ENCODE assay signal across 28 cellular contexts in genomic region chr9:13971910-13972655, GRCh38.
DNase-seq lines count a peak whose midpoint lies in the region; ATAC-seq, FAIRE-seq and TF ChIP-seq lines count a peak whose summit lies in the region.
"Had no signal": no experiment of that assay in that cellular context is flagged by ENCODE, and none has a peak within 500 bp of the region (broad histone marks: within the 10 kb centered on the region; RNA-seq: fewer than 3 reads in every experiment).

No MANE protein-coding gene starts in this region.

- peak overlapping the region; percentile 29 to 72 (median 54) for H3K4me2 ChIP-seq in BLaER1 treated with 17β-estradiol and CSF1 and Interleukin-3, amounts not matched to agents 10 nM and 100 nM
- no peak overlapping the region for H3K4me2 ChIP-seq in endothelial cell of umbilical vein (ENCODE audit: insufficient read depth, low read length)
- H3K4me2 ChIP-seq in mesendoderm (ENCODE audit: low read length) = no peak overlapping the region
- H3K4me2 ChIP-seq in Karpas-422 (ENCODE audit: low read depth, low read length, poor library complexity, severe bottlenecking) = no peak overlapping the region

- H3K27me3 ChIP-seq in BLaER1 treated with 17β-estradiol and CSF1 and Interleukin-3, amounts not matched to agents 10 nM and 100 nM = peaks cover 0 to 32% (median 0%) of the 10 kb centered on the region in 11 experiments; a peak in 6 of 22 replicates
- H3K27me3 ChIP-seq in endothelial cell of umbilical vein (ENCODE audit: control insufficient read depth in 2 of 2, insufficient read depth in 2 of 2, low read length in 2 of 2) (no peaks in the 10 kb centered on the region), mesendoderm (ENCODE audit: insufficient read depth, low read length, poor library complexity) (no peaks in the 10 kb centered on the region), MG63 (no peaks in the 10 kb centered on the region), Karpas-422 (ENCODE audit: low read length) (no peaks in the 10 kb centered on the region)
- H3K27me3 ChIP-seq in CD8-positive, alpha-beta T cell (ENCODE audit: insufficient read depth, low read length) = no peaks in the 10 kb centered on the region
- H3K27me3 ChIP-seq: tibial nerve had no signal

- H3K4me1 Mint-ChIP-seq in CD8-positive, alpha-beta T cell (ENCODE audit: low read depth) = no peaks in the 10 kb centered on the region
- H3K4me1 Mint-ChIP-seq: stimulated activated naive CD8-positive, alpha-beta T cell treated with anti-CD3 and anti-CD28 coated beads, Interleukin-15, amount 100 ng/mL, for 72 hours had no signal

- no peak overlapping the region for H3K4me3 ChIP-seq in BLaER1 treated with 17β-estradiol and CSF1 and Interleukin-3, amounts not matched to agents 10 nM and 100 nM
- no peak overlapping the region for H3K4me3 ChIP-seq in endothelial cell of umbilical vein (replicated peaks in 1 of 3; ENCODE audit: insufficient read depth in 1 of 3, low read depth in 1 of 3, low read length in 3 of 3)
- no peak overlapping the region for H3K4me3 ChIP-seq in mesendoderm (ENCODE audit: low read length)
- no peak overlapping the region for H3K4me3 ChIP-seq in CD8-positive, alpha-beta T cell (ENCODE audit: low read depth, low read length)
- H3K4me3 ChIP-seq in MG63 = no peak overlapping the region
- H3K4me3 ChIP-seq in Karpas-422 (ENCODE audit: low read length) = no peak overlapping the region
- H3K4me3 ChIP-seq: SK-N-MC, tibial nerve had no signal

- no CpG with 5 or more reads among the region's 10 CpGs for WGBS in mesendoderm (ENCODE audit: extremely low coverage, insufficient coverage, low lambda C conversion rate)

- H4K20me1 ChIP-seq in BLaER1 treated with 17β-estradiol and CSF1 and Interleukin-3, amounts not matched to agents 10 nM and 100 nM = no peaks in the 10 kb centered on the region
- H4K20me1 ChIP-seq in endothelial cell of umbilical vein (replicated peaks; ENCODE audit: control insufficient read depth, extremely low read depth, insufficient read depth, low read length) (no peaks in the 10 kb centered on the region), Karpas-422 (ENCODE audit: insufficient read depth, low read depth, low read length) (no peaks in the 10 kb centered on the region)

- H3K9me3 Mint-ChIP-seq in CD8-positive, alpha-beta T cell = no peaks in the 10 kb centered on the region
- H3K9me3 Mint-ChIP-seq: activated T-helper 1 cell treated with anti-CD3 and anti-CD28 coated beads, Interleukin-12 subunit alpha, Interleukin-12 subunit beta, Interleukin-2, Interleukin-4 antibody, amounts not matched to agents 30 ng/mL and 10 ng/mL and 1 ng/mL, durations not matched to agents 14 hours and 24 hours and 36 hours had no signal

- peaks cover 56 to 77% (median 66%) of the 10 kb centered on the region in 10 experiments for H3K4me1 ChIP-seq in BLaER1 treated with 17β-estradiol and CSF1 and Interleukin-3, amounts not matched to agents 10 nM and 100 nM
- H3K4me1 ChIP-seq in endothelial cell of umbilical vein (ENCODE audit: control insufficient read depth, extremely low read depth, insufficient read depth, low read length) (peaks cover 22% of the 10 kb centered on the region), mesendoderm (ENCODE audit: control insufficient read depth, low read depth, low read length) (no peaks in the 10 kb centered on the region), Karpas-422 (ENCODE audit: low read length) (no peaks in the 10 kb centered on the region)
- H3K4me1 ChIP-seq in CD8-positive, alpha-beta T cell (ENCODE audit: insufficient read depth, low read length) = no peaks in the 10 kb centered on the region

- intact Hi-C loops in endothelial cell of umbilical vein (cut with micrococcal nuclease) = no loop called here
- intact Hi-C loops in CD8-positive, alpha-beta T cell (cut with DNase I, micrococcal nuclease) = no loop called here

- H3K9ac ChIP-seq in BLaER1 treated with 17β-estradiol and CSF1 and Interleukin-3, amounts not matched to agents 10 nM and 100 nM = no peak overlapping the region
- no peak overlapping the region for H3K9ac ChIP-seq in endothelial cell of umbilical vein (replicated peaks; ENCODE audit: extremely low read depth, insufficient read depth, low read length)
- no peak overlapping the region for H3K9ac ChIP-seq in mesendoderm (ENCODE audit: low read length)
- no peak overlapping the region for H3K9ac ChIP-seq in Karpas-422 (ENCODE audit: low read length)

- H3K36me3 Mint-ChIP-seq in CD8-positive, alpha-beta T cell = no peaks in the 10 kb centered on the region
- H3K36me3 Mint-ChIP-seq: naive thymus-derived CD4-positive, alpha-beta T cell had no signal

- H3K23ac ChIP-seq in mesendoderm (ENCODE audit: low read length) = no peak overlapping the region

- no peak overlapping the region for H3K27ac Mint-ChIP-seq in CD8-positive, alpha-beta T cell
- H3K27ac Mint-ChIP-seq: activated T-helper 1 cell treated with anti-CD3 and anti-CD28 coated beads, Interleukin-12 subunit alpha, Interleukin-12 subunit beta, Interleukin-2, Interleukin-4 antibody, amounts not matched to agents 30 ng/mL and 10 ng/mL and 1 ng/mL, durations not matched to agents 14 hours and 24 hours and 36 hours; naive thymus-derived CD4-positive, alpha-beta T cell; stimulated activated naive CD8-positive, alpha-beta T cell treated with anti-CD3 and anti-CD28 coated beads, Interleukin-15, amount 100 ng/mL, for 72 hours; T-helper 1 cell treated with Interleukin-12 subunit alpha and Interleukin-12 subunit beta and Interleukin-4 antibody, amounts not matched to agents 30 μg/mL and 1 μg/mL, for 36 hours had no signal

- DNase-seq in KBM-7 = peak; percentile 19
- DNase-seq in endothelial cell of umbilical vein (ENCODE audit: low read depth, low spot score) = peak; percentile 36
- peak; percentile 74 for DNase-seq in mesendoderm
- no peak for DNase-seq in CD8-positive, alpha-beta T cell
- no peak for DNase-seq in MG63
- DNase-seq in Karpas-422 = no peak
- no peak for DNase-seq in stimulated activated CD8-positive, alpha-beta memory T cell treated with anti-CD3 and anti-CD28 coated beads, Interleukin-4, amount 100 ng/mL, for 48 hours
- DNase-seq: activated CD4-positive, alpha-beta T cell treated with anti-CD3 and anti-CD28 coated beads, Interleukin-2, amount 50 U/mL, for 4 hours; activated naive CD4-positive, alpha-beta T cell treated with anti-CD3 and anti-CD28 coated beads, Interleukin-2, amount 50 U/mL, for 16 hours; caudate nucleus; dermis blood vessel endothelial cell; HCEC 1CT; IMR-90; kidney glomerular epithelial cell; mesenchymal stem cell; naive thymus-derived CD4-positive, alpha-beta T cell; NCI-H2081 treated with DMSO at 0.1 percent for 48 hours; NCI-H526; stimulated activated CD4-positive, alpha-beta T cell treated with anti-CD3 and anti-CD28 coated beads, Interleukin-15, amount 100 ng/mL, for 24 hours; stimulated activated naive CD8-positive, alpha-beta T cell treated with anti-CD3 and anti-CD28 coated beads, Interleukin-15, amount 100 ng/mL, for 72 hours had no signal

- no peak overlapping the region for H2BK15ac ChIP-seq in mesendoderm (replicated peaks; ENCODE audit: low read depth)

- H3K4ac ChIP-seq in mesendoderm (ENCODE audit: low read depth, low read length) = no peak overlapping the region

- TF ChIP-seq POLR2A in endothelial cell of umbilical vein (IDR thresholded peaks at IDR 0.05; ENCODE audit: low read depth, low read length) = no peak

- no peak overlapping the region for H4K5ac ChIP-seq in mesendoderm (ENCODE audit: low read length)

- dilution Hi-C loops in endothelial cell of umbilical vein (cut with MboI; ENCODE audit: extremely low pct_ligation_motif_present, low sequenced_read_pairs) = no loop called here

- H2BK5ac ChIP-seq in mesendoderm (ENCODE audit: low read length) = no peak overlapping the region

- TF ChIP-seq CTCF in endothelial cell of umbilical vein (IDR thresholded peaks at IDR 0.05; ENCODE audit: extremely low read depth in 1 of 2, insufficient read depth in 1 of 2, low read depth in 1 of 2, low read length in 2 of 2) = no peak
- TF ChIP-seq CTCF in CD8-positive, alpha-beta T cell (IDR thresholded peaks at IDR 0.05) = no peak

- no peaks in the 10 kb centered on the region for H3K9me2 ChIP-seq in Karpas-422 (replicated peaks; ENCODE audit: insufficient read depth, low read length)

- no peaks in the 10 kb centered on the region for H3K79me1 ChIP-seq in mesendoderm (ENCODE audit: low read length)

- H2AFZ ChIP-seq in endothelial cell of umbilical vein (ENCODE audit: low read depth, low read length) = peak overlapping the region; percentile 56
- no peak overlapping the region for H2AFZ ChIP-seq in Karpas-422 (ENCODE audit: low read length)

- no TSS peak for BruUV-seq in endothelial cell of umbilical vein (replicated peaks; lab: Mats Ljungman, UMichigan)

- in situ Hi-C loops in KBM-7 (cut with MboI; ENCODE audit: low pct_unique_long_range_greater_than_20kb, low sequenced_read_pairs) = no loop called here

- ATAC-seq in CD8-positive, alpha-beta T cell = no peak
- ATAC-seq: naive thymus-derived CD4-positive, alpha-beta T cell; sciatic nerve; stimulated activated naive CD8-positive, alpha-beta T cell treated with anti-CD3 and anti-CD28 coated beads, Interleukin-15, amount 100 ng/mL, for 72 hours had no signal

- H3K18ac ChIP-seq in mesendoderm (ENCODE audit: low read length) = no peak overlapping the region

- POLR2A ChIA-PET in endothelial cell of umbilical vein (lab: Charles Lee) = no interaction called here
- POLR2A ChIA-PET in CD8-positive, alpha-beta T cell (lab: Charles Lee) = no interaction called here

- peak; percentile 26 for FAIRE-seq in endothelial cell of umbilical vein (lab: Jason Lieb, UNC)
- FAIRE-seq: endometrium had no signal

- no peaks in the 10 kb centered on the region for H3K9me3 ChIP-seq in BLaER1 treated with 17β-estradiol and CSF1 and Interleukin-3, amounts not matched to agents 10 nM and 100 nM (replicated peaks in 1 of 11)
- H3K9me3 ChIP-seq in endothelial cell of umbilical vein (replicated peaks; ENCODE audit: control insufficient read depth, insufficient read depth, low read length) = no peaks in the 10 kb centered on the region
- H3K9me3 ChIP-seq in CD8-positive, alpha-beta T cell (ENCODE audit: low read length) = no peaks in the 10 kb centered on the region
- H3K9me3 ChIP-seq in MG63 = no peaks in the 10 kb centered on the region
- no peaks in the 10 kb centered on the region for H3K9me3 ChIP-seq in Karpas-422 (ENCODE audit: low read length)
- H3K9me3 ChIP-seq: tibial nerve had no signal

- no peak overlapping the region for H3K4me3 Mint-ChIP-seq in CD8-positive, alpha-beta T cell
- H3K4me3 Mint-ChIP-seq: activated T-helper 1 cell treated with anti-CD3 and anti-CD28 coated beads, Interleukin-12 subunit alpha, Interleukin-12 subunit beta, Interleukin-2, Interleukin-4 antibody, amounts not matched to agents 30 ng/mL and 10 ng/mL and 1 ng/mL, durations not matched to agents 14 hours and 24 hours and 36 hours; naive thymus-derived CD4-positive, alpha-beta T cell; stimulated activated naive CD8-positive, alpha-beta T cell treated with anti-CD3 and anti-CD28 coated beads, Interleukin-15, amount 100 ng/mL, for 72 hours; T-helper 1 cell treated with Interleukin-12 subunit alpha and Interleukin-12 subunit beta and Interleukin-4 antibody, amounts not matched to agents 30 μg/mL and 1 μg/mL, for 36 hours had no signal

- no peaks in the 10 kb centered on the region for H3K9me1 ChIP-seq in endothelial cell of umbilical vein (replicated peaks; ENCODE audit: control insufficient read depth, extremely low read depth, insufficient read depth, low read length)

- H3K36me3 ChIP-seq in BLaER1 treated with 17β-estradiol and CSF1 and Interleukin-3, amounts not matched to agents 10 nM and 100 nM = no peaks in the 10 kb centered on the region
- H3K36me3 ChIP-seq in endothelial cell of umbilical vein (ENCODE audit: control insufficient read depth in 2 of 2, extremely low read depth in 1 of 2, insufficient read depth in 2 of 2, low read length in 2 of 2) (no peaks in the 10 kb centered on the region), mesendoderm (ENCODE audit: control insufficient read depth, insufficient read depth, low read length) (no peaks in the 10 kb centered on the region), MG63 (no peaks in the 10 kb centered on the region), Karpas-422 (ENCODE audit: insufficient read depth, low read length) (no peaks in the 10 kb centered on the region)
- no peaks in the 10 kb centered on the region for H3K36me3 ChIP-seq in CD8-positive, alpha-beta T cell (ENCODE audit: insufficient read depth, low read length)
- H3K36me3 ChIP-seq: tibial nerve had no signal

- no peak overlapping the region for H3K27ac ChIP-seq in BLaER1 treated with 17β-estradiol and CSF1 and Interleukin-3, amounts not matched to agents 10 nM and 100 nM
- H3K27ac ChIP-seq in endothelial cell of umbilical vein (ENCODE audit: insufficient read depth, low read depth, low read length) = no peak overlapping the region
- no peak overlapping the region for H3K27ac ChIP-seq in mesendoderm (ENCODE audit: low read depth, low read length)
- H3K27ac ChIP-seq in CD8-positive, alpha-beta T cell (ENCODE audit: low read depth, low read length) = no peak overlapping the region
- no peak overlapping the region for H3K27ac ChIP-seq in Karpas-422 (ENCODE audit: low read length)
- H3K27ac ChIP-seq: C4-2B, SK-N-MC, tibial nerve had no signal

- no peak overlapping the region for H2BK120ac ChIP-seq in mesendoderm (ENCODE audit: low read depth, low read length)

- CTCF ChIA-PET in endothelial cell of umbilical vein (lab: Charles Lee) = interaction anchor here (1.0 to 1.1 kb wide), 3 partner anchors 8 to 22 kb away, joined by 3 read pairs; no protein-coding TSS in a partner anchor
- CTCF ChIA-PET in CD8-positive, alpha-beta T cell (lab: Charles Lee) = no interaction called here

- H4K8ac ChIP-seq in mesendoderm (ENCODE audit: low read depth, low read length) = no peak overlapping the region

- H3K27me3 Mint-ChIP-seq in CD8-positive, alpha-beta T cell (ENCODE audit: low read depth) = no peaks in the 10 kb centered on the region
- H3K27me3 Mint-ChIP-seq: stimulated activated naive CD8-positive, alpha-beta T cell treated with anti-CD3 and anti-CD28 coated beads, Interleukin-15, amount 100 ng/mL, for 72 hours had no signal

- H3K79me2 ChIP-seq in endothelial cell of umbilical vein (ENCODE audit: control insufficient read depth, insufficient read depth, low read length) (no peaks in the 10 kb centered on the region), mesendoderm (ENCODE audit: control insufficient read depth, insufficient read depth, low read length) (no peaks in the 10 kb centered on the region), Karpas-422 (ENCODE audit: low read length) (no peaks in the 10 kb centered on the region)

- peak overlapping the region; percentile 1 for H3K56ac ChIP-seq in mesendoderm (ENCODE audit: low read length)

- no peak overlapping the region for H2AK5ac ChIP-seq in mesendoderm (ENCODE audit: low read length)

Comparison
In these comparisons a context has a peak if more than half of its experiments do, and no peak if none do; other contexts are left out.
1. H3K4me2 ChIP-seq: peak in BLaER1 treated with 17β-estradiol and CSF1 and Interleukin-3, amounts not matched to agents 10 nM and 100 nM (11 of 11); none in endothelial cell of umbilical vein (single experiment), mesendoderm (single experiment) and Karpas-422 (single experiment).
2. DNase-seq: peak in KBM-7 (single experiment), endothelial cell of umbilical vein (single experiment) and mesendoderm (single experiment); none in CD8-positive, alpha-beta T cell (0 of 7), MG63 (single experiment), Karpas-422 (single experiment) and stimulated activated CD8-positive, alpha-beta memory T cell treated with anti-CD3 and anti-CD28 coated beads, Interleukin-4, amount 100 ng/mL, for 48 hours (single experiment).